In genomic region chr3:175495331-175495730, GRCh38 we compare ENCODE assay signal across 13 cellular contexts.
DNase-seq lines count a peak whose midpoint lies in the region; ATAC-seq and TF ChIP-seq lines count a peak whose summit lies in the region.
"Had no signal": no experiment of that assay in that cellular context is flagged by ENCODE, and none has a peak within 500 bp of the region (broad histone marks: within the 10 kb centered on the region; RNA-seq: fewer than 3 reads in every experiment).

No MANE protein-coding gene starts in this region.

- H3K27ac ChIP-seq in upper lobe of right lung (no peak overlapping the region), adrenal gland (no peak overlapping the region), WERI-Rb-1 (no peak overlapping the region)
- H3K27ac ChIP-seq: ovary had no signal

- no peaks in the 10 kb centered on the region for H3K36me3 ChIP-seq in upper lobe of right lung
- no peaks in the 10 kb centered on the region for H3K36me3 ChIP-seq in adrenal gland (replicated peaks in 1 of 2)
- H3K36me3 ChIP-seq in WERI-Rb-1 = no peaks in the 10 kb centered on the region
- H3K36me3 ChIP-seq: ovary had no signal

- no peak overlapping the region for H3K4me3 Mint-ChIP-seq in activated naive CD8-positive, alpha-beta T cell treated with anti-CD3 and anti-CD28 coated beads, Interleukin-2, amount 10 ng/mL, durations not matched to agents 7 days and 5 days
- no peak overlapping the region for H3K4me3 Mint-ChIP-seq in activated naive CD8-positive, alpha-beta T cell treated with anti-CD3 and anti-CD28 coated beads for 36 hours

- 59 to 73% (median 63%) methylated on average over 3 of the region's 3 CpGs for WGBS in adrenal gland, 4 donors

- TF ChIP-seq CTCF in upper lobe of right lung (IDR thresholded peaks at IDR 0.05) (no peak), adrenal gland (IDR thresholded peaks at IDR 0.05) (no peak), WERI-Rb-1 (IDR thresholded peaks at IDR 0.05; ENCODE audit: low read depth, low read length) (no peak)

- intact Hi-C loops in upper lobe of right lung (cut with DNase I) = no loop called here
- intact Hi-C loops in adrenal gland (cut with DNase I) = no loop called here

- H3K4me1 ChIP-seq in upper lobe of right lung (no peaks in the 10 kb centered on the region), adrenal gland (replicated peaks in 1 of 2) (no peaks in the 10 kb centered on the region)

- H3K4me3 ChIP-seq in upper lobe of right lung = no peak overlapping the region
- no peak overlapping the region for H3K4me3 ChIP-seq in adrenal gland
- H3K4me3 ChIP-seq in WERI-Rb-1 (ENCODE audit: low read depth, low read length) = no peak overlapping the region
- H3K4me3 ChIP-seq: ovary had no signal

- POLR2A ChIA-PET in activated naive CD8-positive, alpha-beta T cell treated with anti-CD3 and anti-CD28 coated beads, Interleukin-2, amount 10 ng/mL, durations not matched to agents 7 days and 5 days (lab: Charles Lee) = no interaction called here

- no peak for DNase-seq in activated naive CD8-positive, alpha-beta T cell treated with anti-CD3 and anti-CD28 coated beads, Interleukin-2, amount 10 ng/mL, durations not matched to agents 7 days and 5 days
- no peak for DNase-seq in activated naive CD8-positive, alpha-beta T cell treated with anti-CD3 and anti-CD28 coated beads for 36 hours
- no peak for DNase-seq in upper lobe of right lung
- no peak for DNase-seq in adrenal gland
- no peak for DNase-seq in WERI-Rb-1
- no peak for DNase-seq in C1 segment of cervical spinal cord (lab: John Stamatoyannopoulos, UW)
- DNase-seq: activated gamma-delta T cell, ovary, trophoblast cell had no signal

- H3K4me1 Mint-ChIP-seq in activated naive CD8-positive, alpha-beta T cell treated with anti-CD3 and anti-CD28 coated beads, Interleukin-2, amount 10 ng/mL, durations not matched to agents 7 days and 5 days = peaks cover 1% of the 10 kb centered on the region
- no peaks in the 10 kb centered on the region for H3K4me1 Mint-ChIP-seq in activated naive CD8-positive, alpha-beta T cell treated with anti-CD3 and anti-CD28 coated beads for 36 hours

- H3K9me3 Mint-ChIP-seq in activated naive CD8-positive, alpha-beta T cell treated with anti-CD3 and anti-CD28 coated beads, Interleukin-2, amount 10 ng/mL, durations not matched to agents 7 days and 5 days = no peaks in the 10 kb centered on the region
- H3K9me3 Mint-ChIP-seq in activated naive CD8-positive, alpha-beta T cell treated with anti-CD3 and anti-CD28 coated beads for 36 hours = no peaks in the 10 kb centered on the region

- no peaks in the 10 kb centered on the region for H3K36me3 Mint-ChIP-seq in activated naive CD8-positive, alpha-beta T cell treated with anti-CD3 and anti-CD28 coated beads, Interleukin-2, amount 10 ng/mL, durations not matched to agents 7 days and 5 days
- H3K36me3 Mint-ChIP-seq in activated naive CD8-positive, alpha-beta T cell treated with anti-CD3 and anti-CD28 coated beads for 36 hours = no peaks in the 10 kb centered on the region

- no peaks in the 10 kb centered on the region for H3K27me3 ChIP-seq in upper lobe of right lung
- H3K27me3 ChIP-seq in adrenal gland = no peaks in the 10 kb centered on the region
- H3K27me3 ChIP-seq in WERI-Rb-1 (ENCODE audit: insufficient read depth, low read depth, severe bottlenecking) = no peaks in the 10 kb centered on the region
- H3K27me3 ChIP-seq: ovary had no signal

- no peaks in the 10 kb centered on the region for H3K27me3 Mint-ChIP-seq in activated naive CD8-positive, alpha-beta T cell treated with anti-CD3 and anti-CD28 coated beads, Interleukin-2, amount 10 ng/mL, durations not matched to agents 7 days and 5 days
- H3K27me3 Mint-ChIP-seq in activated naive CD8-positive, alpha-beta T cell treated with anti-CD3 and anti-CD28 coated beads for 36 hours = no peaks in the 10 kb centered on the region

- H3K9me3 ChIP-seq in upper lobe of right lung (no peaks in the 10 kb centered on the region), adrenal gland (replicated peaks in 1 of 3) (no peaks in the 10 kb centered on the region), WERI-Rb-1 (ENCODE audit: severe bottlenecking) (no peaks in the 10 kb centered on the region)
- H3K9me3 ChIP-seq: ovary had no signal

- H3K27ac Mint-ChIP-seq in activated naive CD8-positive, alpha-beta T cell treated with anti-CD3 and anti-CD28 coated beads, Interleukin-2, amount 10 ng/mL, durations not matched to agents 7 days and 5 days = no peak overlapping the region
- H3K27ac Mint-ChIP-seq in activated naive CD8-positive, alpha-beta T cell treated with anti-CD3 and anti-CD28 coated beads for 36 hours = no peak overlapping the region

- no peak for TF ChIP-seq POLR2A in adrenal gland (IDR thresholded peaks at IDR 0.05)

- ATAC-seq in activated naive CD8-positive, alpha-beta T cell treated with anti-CD3 and anti-CD28 coated beads, Interleukin-2, amount 10 ng/mL, durations not matched to agents 7 days and 5 days (ENCODE audit: low read depth) = peak; percentile 45
- peak; percentile 70 for ATAC-seq in HG02763 (IDR thresholded peaks at IDR 0.05; ENCODE audit: unreplicated experiment)
- ATAC-seq in HG03575 (IDR thresholded peaks at IDR 0.05; ENCODE audit: extremely low read depth, insufficient number of reproducible peaks, low FRiP score, unreplicated experiment) = peak; percentile 89
- ATAC-seq in upper lobe of right lung = peak; percentile 75
- ATAC-seq: HCT116, left lobe of liver had no signal
